In the genomic region with DNA sequence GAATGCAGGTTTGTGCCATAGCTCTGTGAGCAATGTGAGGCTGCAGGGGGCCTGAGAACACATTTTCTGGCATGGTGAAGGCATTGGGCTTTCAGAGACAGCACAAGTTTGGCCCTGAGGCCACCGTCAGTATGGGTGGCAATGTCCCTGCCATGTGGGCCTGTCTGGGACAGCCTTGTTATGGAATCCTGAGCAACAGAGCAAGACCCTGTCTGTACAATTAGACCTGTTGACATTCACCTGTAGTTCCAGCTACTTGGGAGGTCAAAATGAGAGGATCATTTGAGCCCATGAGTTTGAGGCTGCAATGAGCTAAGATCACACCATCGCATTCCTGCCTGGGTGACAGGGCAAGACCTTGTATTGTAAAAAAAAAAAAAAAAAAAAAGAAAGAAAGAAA, we compare ENCODE assay signal across 20 cellular contexts. TPM values are rescaled to one million over a fixed set of nuclear protein-coding genes. Genes with fewer than 3 reads are reported as not detected.
DNase-seq lines count a peak whose midpoint lies in the region; ATAC-seq and TF ChIP-seq lines count a peak whose summit lies in the region.
"Had no signal": no experiment of that assay in that cellular context is flagged by ENCODE, and none has a peak within 500 bp of the region (broad histone marks: within the 10 kb centered on the region; RNA-seq: fewer than 3 reads in every experiment).

No MANE protein-coding gene starts in this region.

- H3K23ac ChIP-seq in mesendoderm (ENCODE audit: low read length): peak overlapping the region; percentile 89

- peak overlapping the region in 5 of 11 experiments; percentile 2 to 61 (median 20); a peak in 3 of 22 replicates for H3K27ac ChIP-seq in BLaER1 treated with 17β-estradiol and CSF1 and Interleukin-3, amounts not matched to agents 10 nM and 100 nM
- H3K27ac ChIP-seq in OCI-LY1 (ENCODE audit: low read depth, low read length, poor library complexity, severe bottlenecking) (peak overlapping the region; percentile 52), mesendoderm (ENCODE audit: low read depth, low read length) (no peak overlapping the region), spleen (no peak overlapping the region)
- H3K27ac ChIP-seq: GM23248, Peyer's patch had no signal

- H3K4me3 ChIP-seq in BLaER1 treated with 17β-estradiol and CSF1 and Interleukin-3, amounts not matched to agents 10 nM and 100 nM: no peak overlapping the region
- no peak overlapping the region for H3K4me3 ChIP-seq in OCI-LY1 (ENCODE audit: low read depth, low read length, poor library complexity, severe bottlenecking)
- H3K4me3 ChIP-seq in mesendoderm (ENCODE audit: low read length): no peak overlapping the region
- no peak overlapping the region for H3K4me3 ChIP-seq in spleen
- H3K4me3 ChIP-seq: GM23248, Peyer's patch had no signal

- no peak overlapping the region for H3K18ac ChIP-seq in mesendoderm (ENCODE audit: low read length)

- H4K5ac ChIP-seq in mesendoderm (ENCODE audit: low read length): no peak overlapping the region

- H3F3A ChIP-seq in OCI-LY1 (ENCODE audit: insufficient read depth, low read length): no peaks in the 10 kb centered on the region; the same call in 1 of the 2 replicates

- peaks cover 12 to 20% (median 15%) of the 10 kb centered on the region in 11 experiments for H3K9me3 ChIP-seq in BLaER1 treated with 17β-estradiol and CSF1 and Interleukin-3, amounts not matched to agents 10 nM and 100 nM (replicated peaks in 1 of 11)
- H3K9me3 ChIP-seq in OCI-LY1 (ENCODE audit: low read length) (peaks cover 6% of the 10 kb centered on the region), spleen (peaks cover 0 to 15% (median 14%) of the 10 kb centered on the region in 8 donors)
- H3K9me3 ChIP-seq: Peyer's patch had no signal

- H3K79me1 ChIP-seq in mesendoderm (ENCODE audit: low read length): no peaks in the 10 kb centered on the region

- H3K4ac ChIP-seq in mesendoderm (ENCODE audit: low read depth, low read length): no peak overlapping the region

- H3K79me2 ChIP-seq in OCI-LY1 (ENCODE audit: insufficient read depth, low read length) (no peaks in the 10 kb centered on the region), mesendoderm (ENCODE audit: control insufficient read depth, insufficient read depth, low read length) (no peaks in the 10 kb centered on the region)

- DNase-seq in mesendoderm (no peak), spleen (peak; percentile 32), midbrain (lab: John Stamatoyannopoulos, UW) (no peak)
- DNase-seq in activated CD4-positive, alpha-beta T cell treated with anti-CD3 and anti-CD28 coated beads, Interleukin-2, amount 10 ng/mL, durations not matched to agents 7 days and 5 days: no peak
- DNase-seq: AML-193, GF-D8, GM23248, HCEC 1CT, NCI-H1092 treated with DMSO at 0.1 percent for 48 hours, NCI-H1436 treated with DMSO at 0.1 percent for 48 hours, NCI-H2029, NCI-H2227 treated with DMSO at 0.1 percent for 48 hours, NCI-H510A treated with DMSO at 0.1 percent for 48 hours, NCI-H748 treated with DMSO at 0.1 percent for 48 hours, Peyer's patch had no signal

- peaks cover 7 to 60% (median 36%) of the 10 kb centered on the region in 10 experiments for H3K4me1 ChIP-seq in BLaER1 treated with 17β-estradiol and CSF1 and Interleukin-3, amounts not matched to agents 10 nM and 100 nM
- H3K4me1 ChIP-seq in OCI-LY1 (ENCODE audit: insufficient read depth, low read length, severe bottlenecking) (peaks cover 60% of the 10 kb centered on the region), mesendoderm (ENCODE audit: control insufficient read depth, low read depth, low read length) (no peaks in the 10 kb centered on the region), spleen (no peaks in the 10 kb centered on the region)
- H3K4me1 ChIP-seq: Peyer's patch had no signal

- no peak for TF ChIP-seq CTCF in OCI-LY1 (IDR thresholded peaks at IDR 0.05; ENCODE audit: low read length)
- no peak for TF ChIP-seq CTCF in spleen (IDR thresholded peaks at IDR 0.05 in 8 of 11, conservative IDR thresholded peaks at IDR 0.05 in 3 of 11)

- no peak overlapping the region for H4K8ac ChIP-seq in mesendoderm (ENCODE audit: low read depth, low read length)

- no peak overlapping the region for H3K27ac Mint-ChIP-seq in activated CD4-positive, alpha-beta T cell treated with anti-CD3 and anti-CD28 coated beads, Interleukin-2, amount 10 ng/mL, durations not matched to agents 7 days and 5 days

- H3K36me3 Mint-ChIP-seq in activated CD4-positive, alpha-beta T cell treated with anti-CD3 and anti-CD28 coated beads, Interleukin-2, amount 10 ng/mL, durations not matched to agents 7 days and 5 days (ENCODE audit: low read depth): peaks cover 30% of the 10 kb centered on the region

- no peak overlapping the region for H3K4me3 Mint-ChIP-seq in activated CD4-positive, alpha-beta T cell treated with anti-CD3 and anti-CD28 coated beads, Interleukin-2, amount 10 ng/mL, durations not matched to agents 7 days and 5 days
- H3K4me3 Mint-ChIP-seq: CD14-positive monocyte had no signal

- no peak overlapping the region for H3K56ac ChIP-seq in mesendoderm (ENCODE audit: low read length)

- CTCF ChIA-PET in activated CD4-positive, alpha-beta T cell treated with anti-CD3 and anti-CD28 coated beads, Interleukin-2, amount 10 ng/mL, durations not matched to agents 7 days and 5 days (lab: Charles Lee): no interaction called here

- H2AK5ac ChIP-seq in mesendoderm (ENCODE audit: low read length): no peak overlapping the region

- no peak overlapping the region for H2BK15ac ChIP-seq in mesendoderm (replicated peaks; ENCODE audit: low read depth)

- H3K36me3 ChIP-seq in BLaER1 treated with 17β-estradiol and CSF1 and Interleukin-3, amounts not matched to agents 10 nM and 100 nM: peaks cover 9 to 47% (median 26%) of the 10 kb centered on the region in 11 experiments; a peak in 19 of 22 replicates
- peaks cover 81% of the 10 kb centered on the region for H3K36me3 ChIP-seq in OCI-LY1 (ENCODE audit: insufficient read depth, low read length)
- no peaks in the 10 kb centered on the region for H3K36me3 ChIP-seq in mesendoderm (ENCODE audit: control insufficient read depth, insufficient read depth, low read length)
- H3K36me3 ChIP-seq in spleen: peaks cover 0 to 63% (median 15%) of the 10 kb centered on the region in 6 donors
- H3K36me3 ChIP-seq: Peyer's patch had no signal

- H2BK5ac ChIP-seq in mesendoderm (ENCODE audit: low read length): no peak overlapping the region

- no peak overlapping the region for H2BK120ac ChIP-seq in mesendoderm (ENCODE audit: low read depth, low read length)

- H2AFZ ChIP-seq in OCI-LY1 (ENCODE audit: low read length): no peak overlapping the region
- H2AFZ ChIP-seq: GM23248 had no signal

- no peaks in the 10 kb centered on the region for H3K27me3 Mint-ChIP-seq in activated CD4-positive, alpha-beta T cell treated with anti-CD3 and anti-CD28 coated beads, Interleukin-2, amount 10 ng/mL, durations not matched to agents 7 days and 5 days

- no peaks in the 10 kb centered on the region for H3K9me2 ChIP-seq in OCI-LY1 (ENCODE audit: low read depth, low read length)

- no peak for TF ChIP-seq POLR2A in spleen (IDR thresholded peaks at IDR 0.05)

- H3K27me3 ChIP-seq in BLaER1 treated with 17β-estradiol and CSF1 and Interleukin-3, amounts not matched to agents 10 nM and 100 nM: no peaks in the 10 kb centered on the region
- H3K27me3 ChIP-seq in OCI-LY1 (ENCODE audit: insufficient read depth, low read length) (no peaks in the 10 kb centered on the region), mesendoderm (ENCODE audit: insufficient read depth, low read length, poor library complexity) (no peaks in the 10 kb centered on the region), spleen (replicated peaks in 1 of 7) (no peaks in the 10 kb centered on the region)
- H3K27me3 ChIP-seq: Peyer's patch had no signal

- intact Hi-C loops in spleen (cut with DNase I; ENCODE audit: low total_unique reads): no loop called here

- H4K20me1 ChIP-seq in BLaER1 treated with 17β-estradiol and CSF1 and Interleukin-3, amounts not matched to agents 10 nM and 100 nM: peaks cover 0 to 26% (median 0%) of the 10 kb centered on the region in 11 experiments; a peak in 2 of 22 replicates
- H4K20me1 ChIP-seq in OCI-LY1 (ENCODE audit: insufficient read depth, low read length): no peaks in the 10 kb centered on the region

- no peaks in the 10 kb centered on the region for H3K4me1 Mint-ChIP-seq in activated CD4-positive, alpha-beta T cell treated with anti-CD3 and anti-CD28 coated beads, Interleukin-2, amount 10 ng/mL, durations not matched to agents 7 days and 5 days
- H3K4me1 Mint-ChIP-seq: CD14-positive monocyte had no signal

- H3K9me3 Mint-ChIP-seq in activated CD4-positive, alpha-beta T cell treated with anti-CD3 and anti-CD28 coated beads, Interleukin-2, amount 10 ng/mL, durations not matched to agents 7 days and 5 days: peaks cover 9% of the 10 kb centered on the region

- H3K4me2 ChIP-seq in BLaER1 treated with 17β-estradiol and CSF1 and Interleukin-3, amounts not matched to agents 10 nM and 100 nM: peak overlapping the region in 9 of 11 experiments; percentile 40 to 77 (median 61); a peak in 17 of 22 replicates
- H3K4me2 ChIP-seq in OCI-LY1 (ENCODE audit: low read length) (no peak overlapping the region), mesendoderm (ENCODE audit: low read length) (no peak overlapping the region)

- no CpG with 5 or more reads among the region's 2 CpGs for WGBS in mesendoderm (ENCODE audit: extremely low coverage, insufficient coverage, low lambda C conversion rate)
- 94 to 98% (median 96%) methylated on average over 2 of the region's 2 CpGs for WGBS in spleen, 5 donors

- H3K9ac ChIP-seq in BLaER1 treated with 17β-estradiol and CSF1 and Interleukin-3, amounts not matched to agents 10 nM and 100 nM: 0 out of 22 replicates have a peak overlapping the region, but pooled peaks of 1 of the 11 experiments have one; percentile 21
- no peak overlapping the region for H3K9ac ChIP-seq in OCI-LY1 (ENCODE audit: low read length)
- H3K9ac ChIP-seq in mesendoderm (ENCODE audit: low read length): no peak overlapping the region
- H3K9ac ChIP-seq: GM23248 had no signal

- ATAC-seq in HG02759 (IDR thresholded peaks at IDR 0.05; ENCODE audit: unreplicated experiment): no peak
- ATAC-seq: SK-N-SH treated with all-trans-retinoic acid at 6 μM for 48 hours had no signal

- POLR2A ChIA-PET in activated CD4-positive, alpha-beta T cell treated with anti-CD3 and anti-CD28 coated beads, Interleukin-2, amount 10 ng/mL, durations not matched to agents 7 days and 5 days (lab: Charles Lee): no interaction called here

RNA-seq across cellular contexts. Expression of a gene that starts 35.6 kb away (rescaled TPM):
- 3.9 TPM for polyA plus RNA-seq in mesendoderm (2013, experiment 1 of 2)
- polyA plus RNA-seq in mesendoderm (2013, experiment 2 of 2): 3.8 TPM
- 10 to 100 TPM in 6 of 7 donors, 1 to 10 TPM in 1; 8.4 to 18.0 (median 12.2) TPM for total RNA-seq in spleen
- 1 to 10 TPM; 4.4 to 6.5 (median 6.0) TPM for polyA plus RNA-seq in spleen
- 10 to 100 TPM in 1 of 2 experiments, 1 to 10 TPM in 1; 10.0 to 10.3 TPM for total RNA-seq in activated CD4-positive, alpha-beta T cell treated with anti-CD3 and anti-CD28 coated beads, Interleukin-2, amount 10 ng/mL, durations not matched to agents 7 days and 5 days

Comparison
In these comparisons a context has a peak if more than half of its experiments do, and no peak if none do; other contexts are left out.
1. H3K4me2 ChIP-seq: peak in BLaER1 treated with 17β-estradiol and CSF1 and Interleukin-3, amounts not matched to agents 10 nM and 100 nM (9 of 11); none in OCI-LY1 (single experiment) and mesendoderm (single experiment).